11 cellular contexts compared by ENCODE assay signal in genomic region chr5:139271201-139272027, GRCh38. TPM values are rescaled to one million over a fixed set of nuclear protein-coding genes. Genes with fewer than 3 reads are reported as not detected.
DNase-seq lines count a peak whose midpoint lies in the region; ATAC-seq and TF ChIP-seq lines count a peak whose summit lies in the region.
"Had no signal": no experiment of that assay in that cellular context is flagged by ENCODE, and none has a peak within 500 bp of the region (broad histone marks: within the 10 kb centered on the region; RNA-seq: fewer than 3 reads in every experiment).

No MANE protein-coding gene starts in this region.

- H3K9me3 ChIP-seq in gastrocnemius medialis (no peaks in the 10 kb centered on the region), suprapubic skin (no peaks in the 10 kb centered on the region)
- H3K9me3 ChIP-seq: thyroid gland had no signal

- peaks cover 65 to 67% of the 10 kb centered on the region in 2 donors for H3K4me1 ChIP-seq in gastrocnemius medialis
- H3K4me1 ChIP-seq in suprapubic skin, result peaks cover 52% of the 10 kb centered on the region

- peak; percentile 9 to 37 for DNase-seq in NCI-H2081 (lab: John Stamatoyannopoulos, UW)
- DNase-seq in NCI-H2081 treated with DMSO at 0.1 percent for 48 hours (lab: John Stamatoyannopoulos, UW), result no peak
- peak; percentile 54 for DNase-seq in NCI-H748 (lab: John Stamatoyannopoulos, UW; ENCODE audit: unreplicated experiment)
- DNase-seq in dedifferentiated amniotic fluid mesenchymal stem cell (ENCODE audit: extremely low spot score), result peak; percentile 62
- DNase-seq in gastrocnemius medialis, result no peak
- no peak for DNase-seq in suprapubic skin (ENCODE audit: low spot score in 2 of 2)
- DNase-seq in OCI-M2 (lab: John Stamatoyannopoulos, UW; ENCODE audit: unreplicated experiment), result no peak
- DNase-seq: amygdala, NCI-H1092 treated with DMSO at 0.1 percent for 48 hours, thyroid gland had no signal

- no peaks in the 10 kb centered on the region for H3K27me3 ChIP-seq in gastrocnemius medialis
- no peaks in the 10 kb centered on the region for H3K27me3 ChIP-seq in suprapubic skin
- H3K27me3 ChIP-seq: thyroid gland had no signal

- 40% methylated on average over 4 of the region's 4 CpGs for WGBS in suprapubic skin

- H3K36me3 ChIP-seq in gastrocnemius medialis (no peaks in the 10 kb centered on the region), suprapubic skin (no peaks in the 10 kb centered on the region)
- H3K36me3 ChIP-seq: thyroid gland had no signal

- H3K4me3 ChIP-seq in gastrocnemius medialis, result no peak overlapping the region
- H3K4me3 ChIP-seq in suprapubic skin, result no peak overlapping the region
- H3K4me3 ChIP-seq: thyroid gland had no signal

- no peak for TF ChIP-seq EP300 in suprapubic skin (IDR thresholded peaks at IDR 0.05)

- TF ChIP-seq POLR2A in gastrocnemius medialis (IDR thresholded peaks at IDR 0.05), result no peak
- TF ChIP-seq POLR2A in suprapubic skin (IDR thresholded peaks at IDR 0.05), result no peak

- intact Hi-C loops in gastrocnemius medialis (cut with DNase I; ENCODE audit: low total_unique reads), result loop anchor here (5.0 kb wide), 3 partner anchors 74 to 139 kb away; partner anchors contain the start of gene SIL1

- TF ChIP-seq CTCF in gastrocnemius medialis (IDR thresholded peaks at IDR 0.05 in 4 of 5, conservative IDR thresholded peaks at IDR 0.05 in 1 of 5) (no peak), suprapubic skin (IDR thresholded peaks at IDR 0.05) (no peak)

- peak; percentile 14 to 32 for ATAC-seq in gastrocnemius medialis
- ATAC-seq in GM19351 (IDR thresholded peaks at IDR 0.05; ENCODE audit: unreplicated experiment), result no peak

- H3K27ac ChIP-seq in gastrocnemius medialis (peak overlapping the region; percentile 92 to 98 (median 97)), suprapubic skin (no peak overlapping the region)
- H3K27ac ChIP-seq: thyroid gland had no signal

- in situ Hi-C loops in gastrocnemius medialis (cut with MboI; ENCODE audit: low sequenced_read_pairs in 4 of 4), result loop anchor here in 2 of 4 donors (25.0 kb wide), 1 partner anchor 684 kb away; the partner anchor contains the start of gene HSPA9 (in 2 of the 2)

RNA-seq across cellular contexts. Expression of gene MATR3, which starts 22.1 kb away (rescaled TPM):
- total RNA-seq in gastrocnemius medialis (100 to 1,000 TPM; 115 to 188 (median 156) TPM), suprapubic skin (100 to 1,000 TPM; 115 to 192 (median 129) TPM)

Comparison
In these comparisons a context has a peak if more than half of its experiments do, and no peak if none do; other contexts are left out.
1. DNase-seq: peak in NCI-H2081 (2 of 2), NCI-H748 (single experiment) and dedifferentiated amniotic fluid mesenchymal stem cell (single experiment); none in NCI-H2081 treated with DMSO at 0.1 percent for 48 hours (single experiment), gastrocnemius medialis (0 of 2), suprapubic skin (0 of 2) and OCI-M2 (single experiment).